Comparison of ENCODE assay signal across 9 cellular contexts in genomic region chr6:32110632-32111031, GRCh38. TPM values are rescaled to one million over a fixed set of nuclear protein-coding genes. Genes with fewer than 3 reads are reported as not detected.
A peak's percentile ranks its signal among the peaks of the same experiment; 100 is the strongest.
DNase-seq lines count a peak whose midpoint lies in the region; TF ChIP-seq lines count a peak whose summit lies in the region.
"Had no signal": no experiment of that assay in that cellular context is flagged by ENCODE, and none has a peak within 500 bp of the region (broad histone marks: within the 10 kb centered on the region; RNA-seq: fewer than 3 reads in every experiment).

No MANE protein-coding gene starts in this region.

- peaks cover 4% of the 10 kb centered on the region for H3K27me3 Mint-ChIP-seq in neural progenitor cell (ENCODE audit: insufficient read depth, low read depth)

- H3K9me3 ChIP-seq in Peyer's patch (no peaks in the 10 kb centered on the region), muscle layer of colon (ENCODE audit: low read length) (no peaks in the 10 kb centered on the region), neural progenitor cell (ENCODE audit: low read depth) (no peaks in the 10 kb centered on the region)

- H3F3A ChIP-seq in neural progenitor cell (ENCODE audit: low read depth), result no peaks in the 10 kb centered on the region

- H2AFZ ChIP-seq in neural progenitor cell (replicated peaks), result no peak overlapping the region

- no peak overlapping the region for H3K4me3 Mint-ChIP-seq in neural progenitor cell
- H3K4me3 Mint-ChIP-seq: naive B cell had no signal

- H3K4me1 ChIP-seq in Peyer's patch (peaks cover 0 to 39% (median 2%) of the 10 kb centered on the region in 4 donors), muscle layer of colon (ENCODE audit: insufficient read depth, low read length) (peaks cover 64% of the 10 kb centered on the region), neural progenitor cell (peaks cover 15% of the 10 kb centered on the region)

- H3K27ac Mint-ChIP-seq in neural progenitor cell, result no peak overlapping the region
- H3K27ac Mint-ChIP-seq: CD14-positive monocyte had no signal

- H3K4me1 Mint-ChIP-seq in neural progenitor cell, result peaks cover 24% of the 10 kb centered on the region

- no peaks in the 10 kb centered on the region for H3K9me3 Mint-ChIP-seq in neural progenitor cell
- H3K9me3 Mint-ChIP-seq: naive B cell had no signal

- H3K27ac ChIP-seq in Peyer's patch (peak overlapping the region; percentile 38 to 83 (median 66)), muscle layer of colon (ENCODE audit: low read depth, low read length) (peak overlapping the region; percentile 16), neural progenitor cell (no peak overlapping the region)

- no peaks in the 10 kb centered on the region for H4K20me1 ChIP-seq in neural progenitor cell (ENCODE audit: low read depth)

- H3K27me3 ChIP-seq in Peyer's patch (no peaks in the 10 kb centered on the region), muscle layer of colon (ENCODE audit: control insufficient read depth in 1 of 2, insufficient read depth in 2 of 2, low read length in 2 of 2) (no peaks in the 10 kb centered on the region), neural progenitor cell (peaks cover 11% of the 10 kb centered on the region)

- H3K36me3 Mint-ChIP-seq in neural progenitor cell, result peaks cover 6% of the 10 kb centered on the region

- H3K4me3 ChIP-seq in Peyer's patch (no peak overlapping the region), muscle layer of colon (ENCODE audit: low read depth in 1 of 2, low read length in 2 of 2) (peak overlapping the region in 1 of 2 donors; percentile 35), neural progenitor cell (no peak overlapping the region)

- TF ChIP-seq CTCF in Peyer's patch (IDR thresholded peaks at IDR 0.05), result no peak
- TF ChIP-seq CTCF in neural progenitor cell (IDR thresholded peaks at IDR 0.05), result no peak

- no peak overlapping the region for H3K9ac ChIP-seq in muscle layer of colon (ENCODE audit: low read length)
- H3K9ac ChIP-seq in neural progenitor cell, result no peak overlapping the region

- H3K4me2 ChIP-seq in neural progenitor cell, result no peak overlapping the region

- TF ChIP-seq POLR2A in Peyer's patch (IDR thresholded peaks at IDR 0.05), result no peak

- no peaks in the 10 kb centered on the region for H3K79me2 ChIP-seq in neural progenitor cell (ENCODE audit: low read depth)

- DNase-seq in Peyer's patch, result no peak
- DNase-seq in HK-2 (ENCODE audit: unreplicated experiment), result no peak
- no peak for DNase-seq in neural progenitor cell (ENCODE audit: low spot score)
- DNase-seq: central memory CD4-positive, alpha-beta T cell; naive B cell; NCI-H446 treated with DMSO at 0.1 percent for 48 hours; stimulated activated CD4-positive, alpha-beta T cell treated with anti-CD3 and anti-CD28 coated beads, Interleukin-4, amount 100 ng/mL, for 24 hours had no signal

- H3K36me3 ChIP-seq in Peyer's patch (peaks cover 0 to 10% (median 0%) of the 10 kb centered on the region in 3 donors), muscle layer of colon (ENCODE audit: insufficient read depth, low read length) (peaks cover 3% of the 10 kb centered on the region), neural progenitor cell (no peaks in the 10 kb centered on the region)

RNA-seq across cellular contexts. Expression of gene TNXB, which starts 1.5 kb away (rescaled TPM):
- 100 to 1,000 TPM in 2 of 4 donors, 10 to 100 TPM in 2; 38.5 to 301 (median 117) TPM for total RNA-seq in Peyer's patch
- total RNA-seq in neural progenitor cell (ENCODE audit: low replicate concordance), result 0.71 and 3.2 TPM in 2 replicates

RNA-seq across cellular contexts. Expression of gene ATF6B, which starts 17.4 kb away (rescaled TPM):
- total RNA-seq in Peyer's patch (100 to 1,000 TPM in 3 of 4 donors, 10 to 100 TPM in 1; 75.3 to 408 (median 156) TPM), neural progenitor cell (ENCODE audit: low replicate concordance) (19.4 and 41.8 TPM in 2 replicates)

RNA-seq across cellular contexts. Expression of gene FKBPL, which starts 19.5 kb away (rescaled TPM):
- 1 to 10 TPM; 5.1 to 6.6 (median 5.6) TPM for total RNA-seq in Peyer's patch
- total RNA-seq in neural progenitor cell (ENCODE audit: low replicate concordance), result 3.6 and 11.8 TPM in 2 replicates

RNA-seq across cellular contexts. Expression of gene PRRT1, which starts 41.1 kb away (rescaled TPM):
- 1 to 10 TPM in 3 of 4 donors, not detected in 1; 3.1 to 4.1 (median 3.8) TPM for total RNA-seq in Peyer's patch
- total RNA-seq in neural progenitor cell (ENCODE audit: low replicate concordance), result 0.40 TPM in 1 of 2 replicates, not detected in the other

RNA-seq across cellular contexts. Expression of gene PPT2, which starts 43.3 kb away (rescaled TPM):
- total RNA-seq in Peyer's patch (100 to 1,000 TPM in 1 of 4 donors, 10 to 100 TPM in 2, 1 to 10 TPM in 1; 7.4 to 121 (median 26.9) TPM), neural progenitor cell (ENCODE audit: low replicate concordance) (18.6 and 38.2 TPM in 2 replicates)
